ENCODE assay signal across 8 cellular contexts in the genomic region with DNA sequence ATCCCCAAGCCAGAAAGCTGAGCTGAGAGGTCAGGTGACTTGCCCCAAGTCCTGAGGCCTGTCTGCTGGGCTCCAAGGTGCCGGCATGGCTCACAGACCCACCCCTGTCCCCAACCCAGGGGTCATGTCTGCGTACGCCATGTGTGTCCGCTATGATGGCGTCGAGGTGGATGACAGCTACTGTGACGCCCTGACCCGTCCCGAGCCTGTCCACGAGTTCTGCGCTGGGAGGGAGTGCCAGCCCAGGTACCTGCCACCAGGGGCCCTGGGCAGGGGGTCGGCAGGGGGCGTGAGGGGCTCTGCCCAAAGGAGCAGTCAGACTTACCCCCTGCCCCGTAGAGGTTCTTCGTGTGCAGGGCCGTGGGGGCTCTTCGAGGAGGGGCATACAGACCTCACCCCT. TPM values are rescaled to one million over a fixed set of nuclear protein-coding genes. Genes with fewer than 3 reads are reported as not detected.
"Had no signal": no experiment of that assay in that cellular context is flagged by ENCODE, and none has a peak within 500 bp of the region (broad histone marks: within the 10 kb centered on the region; RNA-seq: fewer than 3 reads in every experiment).

No MANE protein-coding gene starts in this region.

- H3K4me3 Mint-ChIP-seq: IgD-negative memory B cell had no signal

- H3K27ac Mint-ChIP-seq: IgD-negative memory B cell had no signal

- H3K36me3 Mint-ChIP-seq: IgD-negative memory B cell had no signal

- H3K4me3 ChIP-seq: K562 had no signal

- ATAC-seq: HepG2, K562 had no signal

- H3K27ac ChIP-seq: HL-60 had no signal

- H3K9me3 Mint-ChIP-seq: IgD-negative memory B cell had no signal

- DNase-seq: IMR-90, KBM-7 had no signal

RNA-seq across cellular contexts. Expression of gene ADAMTSL2, which starts 32.3 kb away (rescaled TPM):
- total RNA-seq: HT1080, IMR-90 had no signal
- polyA plus RNA-seq: IgD-negative memory B cell, IMR-90, K562 had no signal

RNA-seq across cellular contexts. Expression of gene MYMK, which starts 42.1 kb away (rescaled TPM):
- total RNA-seq: HepG2, HT-29, HT1080, IMR-90, K562 had no signal
- polyA plus RNA-seq: HepG2, IgD-negative memory B cell, IMR-90, K562 had no signal

RNA-seq across cellular contexts. Expression of gene FAM163B, which starts 42.4 kb away (rescaled TPM):
- total RNA-seq: HepG2, HT-29, HT1080, IMR-90, K562 had no signal
- polyA plus RNA-seq: HepG2, IgD-negative memory B cell, IMR-90, K562 had no signal
